ENCODE assay signal across 25 cellular contexts in genomic region chr22:24585461-24585860, GRCh38.
"Had no signal": no experiment of that assay in that cellular context is flagged by ENCODE, and none has a peak within 500 bp of the region (broad histone marks: within the 10 kb centered on the region; RNA-seq: fewer than 3 reads in every experiment).

No MANE protein-coding gene starts in this region.

- H3K4me3 ChIP-seq: Peyer's patch had no signal

- DNase-seq: activated CD4-positive, alpha-beta memory T cell treated with anti-CD3 and anti-CD28 coated beads, Interleukin-2, amount 10 ng/mL, durations not matched to agents 7 days and 5 days; activated CD4-positive, alpha-beta T cell treated with anti-CD3 and anti-CD28 coated beads for 36 hours; activated CD4-positive, alpha-beta T cell treated with anti-CD3 and anti-CD28 coated beads, Interleukin-2, amount 50 U/mL, for 1 hour; activated CD4-positive, CD25-positive, alpha-beta regulatory T cell; activated gamma-delta T cell; activated naive CD4-positive, alpha-beta T cell treated with anti-CD3 and anti-CD28 coated beads for 36 hours; activated T-cell treated with anti-CD3 and anti-CD28 coated beads for 4 hours; activated T-cell treated with anti-CD3 and anti-CD28 coated beads, Interleukin-2, amount 50 U/mL, for 48 hours; caudate nucleus; MV-4-11; NCI-H1092 treated with DMSO at 0.1 percent for 48 hours; NCI-H1417 treated with DMSO at 0.1 percent for 48 hours; NCI-H1694; NCI-H2029 treated with DMSO at 0.1 percent for 48 hours; NCI-H510A treated with DMSO at 0.1 percent for 48 hours; NCI-H69; NK-92 treated with Interleukin-12 subunit alpha and Interleukin-12 subunit beta, amount 100 ng/mL, for 24 hours; OCI-M1; SHP77 treated with DMSO at 0.1 percent for 48 hours; T-cell; T-helper 2 cell; T1000 had no signal

- H3K9ac ChIP-seq: KMS-11 had no signal

- H3K4me2 ChIP-seq: KMS-11 had no signal

- H3K9me3 ChIP-seq: Peyer's patch had no signal

- ATAC-seq: activated CD4-positive, alpha-beta T cell treated with anti-CD3 and anti-CD28 coated beads for 36 hours; activated T-helper 17 cell treated with anti-CD3 and anti-CD28 coated beads, Interleukin-2, amount 50 U/mL, for 72 hours; T-cell had no signal

- H3K27ac ChIP-seq: KMS-11, Peyer's patch had no signal

- H3K27me3 ChIP-seq: Peyer's patch had no signal
